30 cellular contexts compared by ENCODE assay signal in the genomic region with DNA sequence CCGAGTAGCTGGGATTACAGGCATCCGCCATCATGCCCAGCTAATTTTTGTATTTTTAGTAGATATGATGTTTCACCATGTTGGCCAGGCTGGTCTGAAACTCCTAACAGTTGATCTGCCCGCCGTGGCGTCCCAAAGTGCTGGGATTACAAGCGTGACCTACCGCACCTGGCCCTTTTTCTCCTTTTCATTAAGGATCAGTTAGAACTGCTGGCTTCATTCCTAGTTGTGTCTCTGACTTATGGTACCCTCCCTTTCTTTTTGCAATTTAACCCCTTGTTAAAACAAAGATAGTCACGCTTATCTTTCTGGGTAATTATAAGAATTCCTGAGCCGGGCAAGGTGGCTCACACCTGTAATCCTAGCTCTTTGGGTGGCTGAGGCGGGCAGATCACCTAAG.
"Had no signal": no experiment of that assay in that cellular context is flagged by ENCODE, and none has a peak within 500 bp of the region (broad histone marks: within the 10 kb centered on the region; RNA-seq: fewer than 3 reads in every experiment).

No MANE protein-coding gene starts in this region.

- H3K27ac Mint-ChIP-seq: naive B cell; naive thymus-derived CD8-positive, alpha-beta T cell; natural killer cell treated with Interleukin-12 subunit alpha and Interleukin-12 subunit beta and Interleukin-15 and Interleukin-18, amount 100 ng/mL, for 72 hours; nephron progenitor cell; progenitor cell of endocrine pancreas; stimulated activated memory B cell treated with anti-CD40 and anti-IgM and Interleukin-4, amounts not matched to agents 10 μg/mL and 1 μg/mL and 100 μg/mL, for 72 hours; stimulated activated naive CD8-positive, alpha-beta T cell treated with anti-CD3 and anti-CD28 coated beads, Interleukin-15, Interleukin-2, amounts not matched to agents 100 ng/mL and 50 ng/mL, for 24 hours; type B pancreatic cell had no signal

- H3K4me1 Mint-ChIP-seq: naive B cell; naive thymus-derived CD8-positive, alpha-beta T cell; nephron progenitor cell; neural crest cell; stimulated activated memory B cell treated with anti-CD40 and anti-IgM and Interleukin-4, amounts not matched to agents 10 μg/mL and 1 μg/mL and 100 μg/mL, for 72 hours had no signal

- H3K36me3 Mint-ChIP-seq: naive B cell; natural killer cell treated with Interleukin-12 subunit alpha and Interleukin-12 subunit beta and Interleukin-15 and Interleukin-18, amount 100 ng/mL, for 72 hours; stimulated activated memory B cell treated with anti-CD40 and anti-IgM and Interleukin-4, amounts not matched to agents 10 μg/mL and 1 μg/mL and 100 μg/mL, for 72 hours; type B pancreatic cell had no signal

- H3K4me3 Mint-ChIP-seq: naive B cell; naive thymus-derived CD8-positive, alpha-beta T cell; natural killer cell treated with Interleukin-12 subunit alpha and Interleukin-12 subunit beta and Interleukin-15 and Interleukin-18, amount 100 ng/mL, for 72 hours; nephron progenitor cell; neural crest cell; stimulated activated memory B cell treated with anti-CD40 and anti-IgM and Interleukin-4, amounts not matched to agents 10 μg/mL and 1 μg/mL and 100 μg/mL, for 72 hours; stimulated activated naive CD8-positive, alpha-beta T cell treated with anti-CD3 and anti-CD28 coated beads, Interleukin-15, Interleukin-2, amounts not matched to agents 100 ng/mL and 50 ng/mL, for 24 hours; type B pancreatic cell had no signal

- H3K27me3 Mint-ChIP-seq: naive B cell; naive thymus-derived CD8-positive, alpha-beta T cell; progenitor cell of endocrine pancreas; stimulated activated memory B cell treated with anti-CD40 and anti-IgM and Interleukin-4, amounts not matched to agents 10 μg/mL and 1 μg/mL and 100 μg/mL, for 72 hours; stimulated activated naive CD8-positive, alpha-beta T cell treated with anti-CD3 and anti-CD28 coated beads, Interleukin-15, Interleukin-2, amounts not matched to agents 100 ng/mL and 50 ng/mL, for 24 hours; type B pancreatic cell had no signal

- H3K27me3 ChIP-seq: neutrophil, pancreas, spleen, stomach, tibial artery, transverse colon, upper lobe of right lung, uterus had no signal

- DNase-seq: naive B cell; naive thymus-derived CD8-positive, alpha-beta T cell; nephron progenitor cell; nucleus accumbens; pancreas; posterior cingulate gyrus; psoas muscle; right cardiac atrium; spleen; stimulated activated CD4-positive, alpha-beta T cell treated with anti-CD3 and anti-CD28 coated beads, Interleukin-12 subunit alpha, Interleukin-12 subunit beta, amount 100 ng/mL, for 4 hours; stimulated activated CD4-positive, alpha-beta T cell treated with anti-CD3 and anti-CD28 coated beads, Interleukin-1b, Interleukin-23, amount 100 ng/mL, for 48 hours; stimulated activated CD4-positive, alpha-beta T cell treated with anti-CD3 and anti-CD28 coated beads, Interleukin-4, amount 100 ng/mL, for 1 hour; stimulated activated CD4-positive, alpha-beta T cell treated with anti-CD3 and anti-CD28 coated beads, Interleukin-4, amount 100 ng/mL, for 4 hours; stimulated activated CD8-positive, alpha-beta memory T cell treated with anti-CD3 and anti-CD28 coated beads, Interleukin-4, amount 100 ng/mL, for 48 hours; stimulated activated naive CD4-positive, alpha-beta T cell treated with Interleukin-2 at 50 U/mL for 16 hours; stomach; tibial artery; transverse colon; upper lobe of right lung; uterus had no signal

- H3K4me1 ChIP-seq: pancreas, psoas muscle, spleen, stomach, tibial artery, upper lobe of right lung, uterus had no signal

- H3K27ac ChIP-seq: neutrophil, pancreas, psoas muscle, skin epidermis, spleen, stomach, tibial artery, transverse colon, upper lobe of right lung, uterus had no signal

- H3K9me3 Mint-ChIP-seq: natural killer cell treated with Interleukin-12 subunit alpha and Interleukin-12 subunit beta and Interleukin-15 and Interleukin-18, amount 100 ng/mL, for 72 hours; stimulated activated memory B cell treated with anti-CD40 and anti-IgM and Interleukin-4, amounts not matched to agents 10 μg/mL and 1 μg/mL and 100 μg/mL, for 72 hours; stimulated activated naive CD8-positive, alpha-beta T cell treated with anti-CD3 and anti-CD28 coated beads, Interleukin-15, Interleukin-2, amounts not matched to agents 100 ng/mL and 50 ng/mL, for 24 hours; type B pancreatic cell had no signal

- H3K9me3 ChIP-seq: neutrophil, pancreas, psoas muscle, spleen, stomach, tibial artery, transverse colon, upper lobe of right lung, uterus had no signal

- H3K36me3 ChIP-seq: neutrophil, pancreas, spleen, stomach, tibial artery, transverse colon, upper lobe of right lung, uterus had no signal

- H3K4me3 ChIP-seq: pancreas, psoas muscle, skin epidermis, smooth muscle cell, spleen, stomach, tibial artery, transverse colon, upper lobe of right lung, uterus had no signal

- ATAC-seq: naive thymus-derived CD8-positive, alpha-beta T cell; natural killer cell treated with Interleukin-12 subunit alpha and Interleukin-12 subunit beta and Interleukin-15 and Interleukin-18, amount 100 ng/mL, for 72 hours; pancreas; psoas muscle; right cardiac atrium; sciatic nerve; stimulated activated memory B cell treated with anti-CD40 and anti-IgM and Interleukin-4, amounts not matched to agents 10 μg/mL and 1 μg/mL and 100 μg/mL, for 72 hours; upper lobe of right lung had no signal

- H3K4me2 ChIP-seq: smooth muscle cell had no signal
